8 cellular contexts compared by ENCODE assay signal in genomic region chr1:206608108-206608698, GRCh38.
DNase-seq lines count a peak whose midpoint lies in the region; ATAC-seq and TF ChIP-seq lines count a peak whose summit lies in the region.

No MANE protein-coding gene starts in this region.

- peaks cover 8% of the 10 kb centered on the region for H3K4me1 ChIP-seq in MM.1S (ENCODE audit: low read length)

- H3K4me1 Mint-ChIP-seq in central memory CD8-positive, alpha-beta T cell: peaks cover 17% of the 10 kb centered on the region
- H3K4me1 Mint-ChIP-seq in nephron progenitor cell: peaks cover 16% of the 10 kb centered on the region

- H3K4me3 Mint-ChIP-seq in central memory CD8-positive, alpha-beta T cell: no peak overlapping the region
- no peak overlapping the region for H3K4me3 Mint-ChIP-seq in nephron progenitor cell

- TF ChIP-seq CTCF in GM06990 (IDR thresholded peaks at IDR 0.05; ENCODE audit: insufficient read depth, low read length, poor library complexity, severe bottlenecking) (peak; percentile 94), MM.1S (IDR thresholded peaks at IDR 0.05; ENCODE audit: low read length) (peak; percentile 95), WERI-Rb-1 (IDR thresholded peaks at IDR 0.05; ENCODE audit: low read depth, low read length) (peak; percentile 97), nephron progenitor cell (IDR thresholded peaks at IDR 0.05) (peak; percentile 79)

- H4K20me1 ChIP-seq in MM.1S (ENCODE audit: insufficient read depth, low read length): no peaks in the 10 kb centered on the region

- H3K4me3 ChIP-seq in GM06990 (replicated peaks; ENCODE audit: low read depth, low read length): peak overlapping the region; percentile 37; the same call in 1 of the 2 replicates
- no peak overlapping the region for H3K4me3 ChIP-seq in MM.1S (ENCODE audit: low read length)
- no peak overlapping the region for H3K4me3 ChIP-seq in WERI-Rb-1 (ENCODE audit: low read depth, low read length)

- no peak overlapping the region for H3K9ac ChIP-seq in MM.1S (ENCODE audit: low read length)

- H3K27me3 Mint-ChIP-seq in central memory CD8-positive, alpha-beta T cell: no peaks in the 10 kb centered on the region
- no peaks in the 10 kb centered on the region for H3K27me3 Mint-ChIP-seq in nephron progenitor cell (ENCODE audit: low read depth, poor library complexity)

- H3K36me3 ChIP-seq in GM06990 (ENCODE audit: control insufficient read depth, insufficient read depth, low read length) (peaks cover 7% of the 10 kb centered on the region), MM.1S (replicated peaks; ENCODE audit: insufficient read depth, low read length) (peaks cover 4% of the 10 kb centered on the region; the same call in 1 of the 2 replicates), WERI-Rb-1 (peaks cover 58% of the 10 kb centered on the region)

- H3K27ac ChIP-seq in MM.1S (ENCODE audit: low read length): no peak overlapping the region
- no peak overlapping the region for H3K27ac ChIP-seq in WERI-Rb-1

- H3K27ac Mint-ChIP-seq in central memory CD8-positive, alpha-beta T cell (ENCODE audit: low read depth): no peak overlapping the region
- H3K27ac Mint-ChIP-seq in nephron progenitor cell: peak overlapping the region; percentile 3

- no peaks in the 10 kb centered on the region for H3K9me2 ChIP-seq in MM.1S (replicated peaks; ENCODE audit: insufficient read depth, low read length)

- H3K9me3 ChIP-seq in MM.1S (replicated peaks; ENCODE audit: insufficient read depth, low read length): no peaks in the 10 kb centered on the region
- no peaks in the 10 kb centered on the region for H3K9me3 ChIP-seq in WERI-Rb-1 (ENCODE audit: severe bottlenecking)

- H3K27me3 ChIP-seq in GM06990 (replicated peaks; ENCODE audit: control insufficient read depth, insufficient read depth, low read length) (no peaks in the 10 kb centered on the region), MM.1S (replicated peaks; ENCODE audit: insufficient read depth, low read length) (no peaks in the 10 kb centered on the region), WERI-Rb-1 (ENCODE audit: insufficient read depth, low read depth, severe bottlenecking) (no peaks in the 10 kb centered on the region)

- H3K9me3 Mint-ChIP-seq in central memory CD8-positive, alpha-beta T cell: no peaks in the 10 kb centered on the region
- no peaks in the 10 kb centered on the region for H3K9me3 Mint-ChIP-seq in nephron progenitor cell

- no peak overlapping the region for H2AFZ ChIP-seq in MM.1S (ENCODE audit: low read length)

- peaks cover 39% of the 10 kb centered on the region for H3K36me3 Mint-ChIP-seq in central memory CD8-positive, alpha-beta T cell (ENCODE audit: insufficient read depth)
- H3K36me3 Mint-ChIP-seq in nephron progenitor cell (ENCODE audit: low read depth): peaks cover 18% of the 10 kb centered on the region

- H3K4me2 ChIP-seq in MM.1S (ENCODE audit: low read depth, low read length): no peak overlapping the region

- no peak for ATAC-seq in central memory CD8-positive, alpha-beta T cell (replicated peaks; ENCODE audit: extremely low read depth, poor library complexity, severe bottlenecking)
- ATAC-seq in HG03196 (IDR thresholded peaks at IDR 0.05; ENCODE audit: unreplicated experiment): no peak
- ATAC-seq in HG02798 (IDR thresholded peaks at IDR 0.05; ENCODE audit: poor library complexity, unreplicated experiment): no peak
- ATAC-seq in GM18511 (IDR thresholded peaks at IDR 0.05; ENCODE audit: unreplicated experiment): no peak

- peaks cover 16% of the 10 kb centered on the region for H3K79me2 ChIP-seq in MM.1S (ENCODE audit: low read length)

- no peak for DNase-seq in GM06990 (ENCODE audit: extremely low read depth, insufficient read length)
- peak; percentile 54 for DNase-seq in MM.1S
- peak; percentile 80 for DNase-seq in WERI-Rb-1
- peak; percentile 35 to 42 for DNase-seq in central memory CD8-positive, alpha-beta T cell (ENCODE audit: low spot score in 2 of 2)
- DNase-seq in nephron progenitor cell: peak; percentile 63

- H3F3A ChIP-seq in MM.1S (ENCODE audit: insufficient read depth, low read length): 0 out of 2 replicates have a peak, but pooled peaks cover 6% of the 10 kb centered on the region
